16 cellular contexts compared by ENCODE assay signal in genomic region chr12:130127527-130127908, GRCh38. TPM values are rescaled to one million over a fixed set of nuclear protein-coding genes. Genes with fewer than 3 reads are reported as not detected.
A peak's percentile ranks its signal among the peaks of the same experiment; 100 is the strongest.
DNase-seq lines count a peak whose midpoint lies in the region; ATAC-seq and TF ChIP-seq lines count a peak whose summit lies in the region.
"Had no signal": no experiment of that assay in that cellular context is flagged by ENCODE, and none has a peak within 500 bp of the region (broad histone marks: within the 10 kb centered on the region; RNA-seq: fewer than 3 reads in every experiment).

No MANE protein-coding gene starts in this region.

- peaks cover 3% of the 10 kb centered on the region for H3K9me3 Mint-ChIP-seq in activated naive CD8-positive, alpha-beta T cell treated with anti-CD3 and anti-CD28 coated beads for 36 hours
- H3K9me3 Mint-ChIP-seq: CD8-positive, alpha-beta T cell; dendritic cell treated with granulocyte-macrophage colony-stimulating factor and Interleukin-4, amounts not matched to agents 40 ng/mL and 50 ng/mL, for 4 days; stimulated activated naive CD8-positive, alpha-beta T cell treated with anti-CD3 and anti-CD28 coated beads, Interleukin-15, amount 100 ng/mL, for 72 hours had no signal

- WGBS in heart left ventricle, 4 donors = 46 to 62% (median 58%) methylated on average over 3 of the region's 3 CpGs
- 20% methylated on average over 1 of the region's 3 CpGs; no CpG with 5 or more reads in 1 of the 2 donors for WGBS in gastroesophageal sphincter (ENCODE audit: low coverage in 1 of 2), 2 donors
- WGBS in prostate gland = 49% methylated on average over 3 of the region's 3 CpGs

- no peaks in the 10 kb centered on the region for H3K36me3 ChIP-seq in heart left ventricle
- H3K36me3 ChIP-seq in gastroesophageal sphincter = no peaks in the 10 kb centered on the region
- H3K36me3 ChIP-seq in prostate gland = no peaks in the 10 kb centered on the region

- H3K4me1 ChIP-seq in heart left ventricle (peaks cover 0 to 18% (median 0%) of the 10 kb centered on the region in 12 donors), gastroesophageal sphincter (no peaks in the 10 kb centered on the region), prostate gland (replicated peaks) (no peaks in the 10 kb centered on the region)

- H3K27me3 ChIP-seq in heart left ventricle (peaks cover 0 to 14% (median 0%) of the 10 kb centered on the region in 9 donors), gastroesophageal sphincter (peaks cover 24% of the 10 kb centered on the region), prostate gland (replicated peaks; ENCODE audit: insufficient read depth) (no peaks in the 10 kb centered on the region)

- TF ChIP-seq CTCF in heart left ventricle (IDR thresholded peaks at IDR 0.05) = no peak
- TF ChIP-seq CTCF in gastroesophageal sphincter (IDR thresholded peaks at IDR 0.05) = no peak
- no peak for TF ChIP-seq CTCF in prostate gland (IDR thresholded peaks at IDR 0.05)

- ATAC-seq in heart left ventricle (peak in 3 of 4 donors; percentile 31 to 62 (median 52)), gastroesophageal sphincter (peak; percentile 56), GM18511 (IDR thresholded peaks at IDR 0.05; ENCODE audit: unreplicated experiment) (no peak), HG03039 (IDR thresholded peaks at IDR 0.05; ENCODE audit: unreplicated experiment) (no peak)
- ATAC-seq: activated CD8-positive, alpha-beta T cell treated with anti-CD3 and anti-CD28 coated beads, Interleukin-2, amount 10 ng/mL, durations not matched to agents 7 days and 5 days; activated T-helper 17 cell treated with anti-CD3 and anti-CD28 coated beads, Interleukin-2, amount 50 U/mL, for 72 hours; CD8-positive, alpha-beta T cell; stimulated activated naive CD8-positive, alpha-beta T cell treated with anti-CD3 and anti-CD28 coated beads, Interleukin-15, amount 100 ng/mL, for 72 hours had no signal

- no peak overlapping the region for H3K27ac Mint-ChIP-seq in activated naive CD8-positive, alpha-beta T cell treated with anti-CD3 and anti-CD28 coated beads for 36 hours
- H3K27ac Mint-ChIP-seq: activated CD8-positive, alpha-beta T cell treated with anti-CD3 and anti-CD28 coated beads, Interleukin-2, amount 10 ng/mL, durations not matched to agents 7 days and 5 days; activated T-helper 17 cell treated with anti-CD3 and anti-CD28 coated beads, Interleukin-2, amount 50 U/mL, for 72 hours; CD8-positive, alpha-beta T cell; dendritic cell treated with granulocyte-macrophage colony-stimulating factor and Interleukin-4, amounts not matched to agents 40 ng/mL and 50 ng/mL, for 4 days; stimulated activated naive CD8-positive, alpha-beta T cell treated with anti-CD3 and anti-CD28 coated beads, Interleukin-15, amount 100 ng/mL, for 72 hours had no signal

- H3K27ac ChIP-seq in heart left ventricle (peak overlapping the region in 9 of 12 donors; percentile 10 to 73 (median 39)), gastroesophageal sphincter (no peak overlapping the region), prostate gland (peak overlapping the region; percentile 66 to 69)

- H3K27me3 Mint-ChIP-seq in activated naive CD8-positive, alpha-beta T cell treated with anti-CD3 and anti-CD28 coated beads for 36 hours = peaks cover under 1% of the 10 kb centered on the region
- H3K27me3 Mint-ChIP-seq: activated T-helper 17 cell treated with anti-CD3 and anti-CD28 coated beads, Interleukin-2, amount 50 U/mL, for 72 hours; dendritic cell treated with granulocyte-macrophage colony-stimulating factor and Interleukin-4, amounts not matched to agents 40 ng/mL and 50 ng/mL, for 4 days had no signal

- no peak for TF ChIP-seq EP300 in gastroesophageal sphincter (IDR thresholded peaks at IDR 0.05)

- no peaks in the 10 kb centered on the region for H3K4me1 Mint-ChIP-seq in activated naive CD8-positive, alpha-beta T cell treated with anti-CD3 and anti-CD28 coated beads for 36 hours
- H3K4me1 Mint-ChIP-seq: activated T-helper 17 cell treated with anti-CD3 and anti-CD28 coated beads, Interleukin-2, amount 50 U/mL, for 72 hours had no signal

- peak in 4 of 5 donors; percentile 36 to 65 (median 51) for DNase-seq in heart left ventricle
- no peak for DNase-seq in cardiac septum (ENCODE audit: low spot score)
- no peak for DNase-seq in prostate gland (ENCODE audit: low spot score)
- DNase-seq in stimulated activated CD4-positive, alpha-beta T cell treated with anti-CD3 and anti-CD28 coated beads, Interleukin-12 subunit alpha, Interleukin-12 subunit beta, amount 100 ng/mL, for 4 hours = no peak
- no peak for DNase-seq in activated naive CD8-positive, alpha-beta T cell treated with anti-CD3 and anti-CD28 coated beads for 36 hours
- DNase-seq: activated CD8-positive, alpha-beta T cell treated with anti-CD3 and anti-CD28 coated beads, Interleukin-2, amount 10 ng/mL, durations not matched to agents 7 days and 5 days; CD8-positive, alpha-beta T cell; EL; NCI-H1436; NCI-H446; stimulated activated naive CD8-positive, alpha-beta T cell treated with anti-CD3 and anti-CD28 coated beads, Interleukin-15, amount 100 ng/mL, for 72 hours had no signal

- TF ChIP-seq POLR2A in heart left ventricle (IDR thresholded peaks at IDR 0.05) (no peak), gastroesophageal sphincter (IDR thresholded peaks at IDR 0.05) (no peak), prostate gland (IDR thresholded peaks at IDR 0.05) (no peak)

- H3K4me3 ChIP-seq in heart left ventricle (no peak overlapping the region), gastroesophageal sphincter (no peak overlapping the region), prostate gland (no peak overlapping the region)

- H3K9me3 ChIP-seq in heart left ventricle (peaks cover 0 to 10% (median 0%) of the 10 kb centered on the region in 12 donors), gastroesophageal sphincter (peaks cover 0 to 12% (median 0%) of the 10 kb centered on the region in 3 donors), prostate gland (no peaks in the 10 kb centered on the region)

- intact Hi-C loops in heart left ventricle (cut with DNase I) (loop anchor here in 1 of 10 donors (10.0 kb wide), 1 partner anchor 643 kb away; no protein-coding TSS in a partner anchor), cardiac septum (cut with DNase I) (no loop called here), prostate gland (cut with DNase I) (no loop called here)

- no peaks in the 10 kb centered on the region for H3K36me3 Mint-ChIP-seq in activated naive CD8-positive, alpha-beta T cell treated with anti-CD3 and anti-CD28 coated beads for 36 hours
- H3K36me3 Mint-ChIP-seq: CD8-positive, alpha-beta T cell had no signal

- no peak overlapping the region for H3K4me3 Mint-ChIP-seq in activated naive CD8-positive, alpha-beta T cell treated with anti-CD3 and anti-CD28 coated beads for 36 hours
- H3K4me3 Mint-ChIP-seq: activated CD8-positive, alpha-beta T cell treated with anti-CD3 and anti-CD28 coated beads, Interleukin-2, amount 10 ng/mL, durations not matched to agents 7 days and 5 days; activated T-helper 17 cell treated with anti-CD3 and anti-CD28 coated beads, Interleukin-2, amount 50 U/mL, for 72 hours; CD8-positive, alpha-beta T cell; dendritic cell treated with granulocyte-macrophage colony-stimulating factor and Interleukin-4, amounts not matched to agents 40 ng/mL and 50 ng/mL, for 4 days; stimulated activated naive CD8-positive, alpha-beta T cell treated with anti-CD3 and anti-CD28 coated beads, Interleukin-15, amount 100 ng/mL, for 72 hours had no signal

RNA-seq across cellular contexts. Expression of gene FZD10, which starts 34.7 kb away (rescaled TPM):
- total RNA-seq in heart left ventricle (under 1 TPM in 7 of 9 donors, not detected in 2; 0.07 to 0.23 (median 0.11) TPM), cardiac septum (not detected), gastroesophageal sphincter (1 to 10 TPM in 2 of 4 donors, under 1 TPM in 1, not detected in 1; 0.94 to 1.6 (median 1.1) TPM), prostate gland (10 to 100 TPM in 1 of 2 donors, 1 to 10 TPM in 1; 1.5 to 11.8 TPM)
- under 1 TPM in 1 of 2 donors, not detected in 1; 0.06 TPM for polyA plus RNA-seq in heart left ventricle
- not detected for total RNA-seq in activated naive CD8-positive, alpha-beta T cell treated with anti-CD3 and anti-CD28 coated beads for 36 hours
- total RNA-seq: activated CD8-positive, alpha-beta T cell treated with anti-CD3 and anti-CD28 coated beads, Interleukin-2, amount 10 ng/mL, durations not matched to agents 7 days and 5 days; activated T-helper 17 cell treated with anti-CD3 and anti-CD28 coated beads, Interleukin-2, amount 50 U/mL, for 72 hours; CD8-positive, alpha-beta T cell had no signal

Comparison
In these comparisons a context has a peak if more than half of its experiments do, and no peak if none do; other contexts are left out.
1. DNase-seq: peak in heart left ventricle (4 of 5); none in cardiac septum (single experiment), prostate gland (single experiment), stimulated activated CD4-positive, alpha-beta T cell treated with anti-CD3 and anti-CD28 coated beads, Interleukin-12 subunit alpha, Interleukin-12 subunit beta, amount 100 ng/mL, for 4 hours (single experiment) and activated naive CD8-positive, alpha-beta T cell treated with anti-CD3 and anti-CD28 coated beads for 36 hours (single experiment).
2. ATAC-seq: peak in heart left ventricle (3 of 4) and gastroesophageal sphincter (single experiment); none in GM18511 (single experiment) and HG03039 (single experiment).
3. H3K27ac ChIP-seq: peak in heart left ventricle (9 of 12) and prostate gland (2 of 2); none in gastroesophageal sphincter (0 of 4).